1 cellular context compared by ENCODE assay signal in the genomic region with DNA sequence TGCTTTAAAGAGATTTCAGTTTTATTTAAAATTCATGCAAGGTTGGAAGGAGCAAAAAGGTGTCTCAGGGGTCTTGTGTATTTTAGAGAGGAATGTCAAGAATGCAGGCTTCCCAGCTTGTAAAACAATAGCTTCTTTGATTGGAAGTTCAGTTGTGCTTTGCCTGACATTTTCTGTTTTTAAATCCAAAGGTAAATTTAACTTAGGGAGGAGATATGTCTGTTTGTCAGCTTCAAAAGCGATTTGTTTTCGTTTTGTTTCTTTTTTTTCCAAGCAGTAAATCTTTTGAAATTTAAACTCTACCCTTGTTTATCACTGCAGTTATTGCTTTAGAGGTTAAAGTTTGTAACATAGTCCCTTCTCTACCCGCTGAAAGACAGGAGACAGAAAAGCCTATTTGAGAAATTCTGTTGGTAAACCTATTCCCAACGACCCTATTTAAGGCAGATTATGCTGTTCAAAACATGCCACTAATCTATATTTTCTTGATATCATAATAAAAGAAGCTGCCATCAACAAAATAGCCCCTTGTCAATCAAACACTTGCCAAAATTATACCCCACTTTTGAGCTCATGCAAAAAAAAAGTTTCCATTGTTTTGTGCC.
A peak's percentile ranks its signal among the peaks of the same experiment; 100 is the strongest.
TF ChIP-seq lines count a peak whose summit lies in the region.

No MANE protein-coding gene starts in this region.

TF ChIP-seq in HepG2, 621 proteins besides CTCF, POLR2A, EP300 and RAD21 (continued from another document and continues in another):
- TF ChIP-seq, protein P1, sequence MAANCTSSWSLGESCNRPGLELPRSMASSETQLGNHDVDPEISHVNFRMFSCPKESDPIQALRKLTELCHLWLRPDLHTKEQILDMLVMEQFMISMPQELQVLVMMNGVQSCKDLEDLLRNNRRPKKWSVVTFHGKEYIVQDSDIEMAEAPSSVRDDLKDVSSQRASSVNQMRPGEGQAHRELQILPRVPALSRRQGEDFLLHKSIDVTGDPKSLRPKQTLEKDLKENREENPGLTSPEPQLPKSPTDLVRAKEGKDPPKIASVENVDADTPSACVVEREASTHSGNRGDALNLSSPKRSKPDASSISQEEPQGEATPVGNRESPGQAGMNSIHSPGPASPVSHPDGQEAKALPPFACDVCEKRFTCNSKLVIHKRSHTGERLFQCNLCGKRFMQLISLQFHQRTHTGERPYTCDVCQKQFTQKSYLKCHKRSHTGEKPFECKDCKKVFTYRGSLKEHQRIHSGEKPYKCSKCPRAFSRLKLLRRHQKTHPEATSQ (CRISPR knock-in tag; IDR thresholded peaks at IDR 0.05; ENCODE audit: borderline replicate concordance), result peak; percentile 39; the same call in 1 of the 2 replicates
- TF ChIP-seq ZNF780A (CRISPR knock-in tag; IDR thresholded peaks at IDR 0.05) (no peak), ZKSCAN5 (CRISPR knock-in tag; IDR thresholded peaks at IDR 0.05) (no peak), FOXO1 (CRISPR knock-in tag; IDR thresholded peaks at IDR 0.05) (peak; percentile 95), NR2C2 (CRISPR knock-in tag; IDR thresholded peaks at IDR 0.05; ENCODE audit: borderline replicate concordance) (peak; percentile 70; the same call in 1 of the 2 replicates), ZMYM3 (CRISPR knock-in tag; IDR thresholded peaks at IDR 0.05) (no peak), THAP11 (CRISPR knock-in tag; IDR thresholded peaks at IDR 0.05) (no peak; the same call in 1 of the 2 replicates), GPBP1L1 (CRISPR knock-in tag; IDR thresholded peaks at IDR 0.05) (no peak), YEATS4 (CRISPR knock-in tag; IDR thresholded peaks at IDR 0.05; ENCODE audit: borderline replicate concordance) (no peak), CCDC6 (CRISPR knock-in tag; IDR thresholded peaks at IDR 0.05) (no peak; the same call in 1 of the 2 replicates), PREB (CRISPR knock-in tag; IDR thresholded peaks at IDR 0.05) (no peak), ZNF235 (CRISPR knock-in tag; IDR thresholded peaks at IDR 0.05; ENCODE audit: borderline replicate concordance) (no peak), KAT7 (CRISPR knock-in tag; IDR thresholded peaks at IDR 0.05; ENCODE audit: borderline replicate concordance) (no peak), ISL2 (CRISPR knock-in tag; IDR thresholded peaks at IDR 0.05) (peak; percentile 99), ZNF292 (CRISPR knock-in tag; IDR thresholded peaks at IDR 0.05; ENCODE audit: borderline replicate concordance, low read depth) (0 out of 2 replicates have a peak, but pooled peaks have one; percentile 55), HDAC1 (CRISPR knock-in tag; IDR thresholded peaks at IDR 0.05) (peak; percentile 72), FOXA1 (IDR thresholded peaks at IDR 0.05) (peak; percentile 87), FOXA1 (CRISPR knock-in tag; IDR thresholded peaks at IDR 0.05) (peak; percentile 93), CBX2 (IDR thresholded peaks at IDR 0.05; ENCODE audit: low read depth, low read length) (no peak), CBX2 (CRISPR knock-in tag; IDR thresholded peaks at IDR 0.05; ENCODE audit: low read depth) (no peak), ZNF530 (CRISPR knock-in tag; IDR thresholded peaks at IDR 0.05; ENCODE audit: low read depth) (no peak), SALL1 (CRISPR knock-in tag; IDR thresholded peaks at IDR 0.05) (peak; percentile 71; the same call in 1 of the 2 replicates), HOXA3 (CRISPR knock-in tag; IDR thresholded peaks at IDR 0.05) (peak; percentile 51; the same call in 1 of the 2 replicates), EZH2 (conservative IDR thresholded peaks at IDR 0.05; ENCODE audit: low read depth, low read length) (no peak), ZFYVE20 (CRISPR knock-in tag; IDR thresholded peaks at IDR 0.05; ENCODE audit: borderline replicate concordance, low read depth) (no peak), MAFF (IDR thresholded peaks at IDR 0.05; ENCODE audit: low read depth, low read length) (peak; percentile 45), PTBP1 (IDR thresholded peaks at IDR 0.05; ENCODE audit: low read depth, low read length, poor library complexity, severe bottlenecking) (no peak), KLF13 (CRISPR knock-in tag; IDR thresholded peaks at IDR 0.05) (no peak), CC2D1A (CRISPR knock-in tag; IDR thresholded peaks at IDR 0.05) (no peak), NCOA2 (CRISPR knock-in tag; IDR thresholded peaks at IDR 0.05) (peak; percentile 100), ZNF580 (CRISPR knock-in tag; IDR thresholded peaks at IDR 0.05; ENCODE audit: borderline replicate concordance, low read depth) (no peak), AGO1 (IDR thresholded peaks at IDR 0.05; ENCODE audit: low read depth, low read length, poor library complexity, severe bottlenecking) (no peak), ZNF280B (CRISPR knock-in tag; IDR thresholded peaks at IDR 0.05; ENCODE audit: borderline replicate concordance) (no peak), DR1 (CRISPR knock-in tag; IDR thresholded peaks at IDR 0.05) (no peak), IKZF1 (IDR thresholded peaks at IDR 0.05) (no peak), FOXJ3 (CRISPR knock-in tag; IDR thresholded peaks at IDR 0.05; ENCODE audit: borderline replicate concordance) (peak; percentile 100; the same call in 1 of the 2 replicates), MEIS1 (CRISPR knock-in tag; IDR thresholded peaks at IDR 0.05; ENCODE audit: borderline replicate concordance) (peak; percentile 67; the same call in 1 of the 2 replicates), CBX5 (CRISPR knock-in tag; IDR thresholded peaks at IDR 0.05; ENCODE audit: borderline replicate concordance) (no peak)
- TF ChIP-seq, protein P2, sequence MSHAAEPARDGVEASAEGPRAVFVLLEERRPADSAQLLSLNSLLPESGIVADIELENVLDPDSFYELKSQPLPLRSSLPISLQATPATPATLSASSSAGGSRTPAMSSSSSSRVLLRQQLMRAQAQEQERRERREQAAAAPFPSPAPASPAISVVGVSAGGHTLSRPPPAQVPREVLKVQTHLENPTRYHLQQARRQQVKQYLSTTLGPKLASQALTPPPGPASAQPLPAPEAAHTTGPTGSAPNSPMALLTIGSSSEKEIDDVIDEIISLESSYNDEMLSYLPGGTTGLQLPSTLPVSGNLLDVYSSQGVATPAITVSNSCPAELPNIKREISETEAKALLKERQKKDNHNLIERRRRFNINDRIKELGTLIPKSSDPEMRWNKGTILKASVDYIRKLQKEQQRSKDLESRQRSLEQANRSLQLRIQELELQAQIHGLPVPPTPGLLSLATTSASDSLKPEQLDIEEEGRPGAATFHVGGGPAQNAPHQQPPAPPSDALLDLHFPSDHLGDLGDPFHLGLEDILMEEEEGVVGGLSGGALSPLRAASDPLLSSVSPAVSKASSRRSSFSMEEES (CRISPR knock-in tag; IDR thresholded peaks at IDR 0.05), result peak; percentile 83
- TF ChIP-seq, protein P3, sequence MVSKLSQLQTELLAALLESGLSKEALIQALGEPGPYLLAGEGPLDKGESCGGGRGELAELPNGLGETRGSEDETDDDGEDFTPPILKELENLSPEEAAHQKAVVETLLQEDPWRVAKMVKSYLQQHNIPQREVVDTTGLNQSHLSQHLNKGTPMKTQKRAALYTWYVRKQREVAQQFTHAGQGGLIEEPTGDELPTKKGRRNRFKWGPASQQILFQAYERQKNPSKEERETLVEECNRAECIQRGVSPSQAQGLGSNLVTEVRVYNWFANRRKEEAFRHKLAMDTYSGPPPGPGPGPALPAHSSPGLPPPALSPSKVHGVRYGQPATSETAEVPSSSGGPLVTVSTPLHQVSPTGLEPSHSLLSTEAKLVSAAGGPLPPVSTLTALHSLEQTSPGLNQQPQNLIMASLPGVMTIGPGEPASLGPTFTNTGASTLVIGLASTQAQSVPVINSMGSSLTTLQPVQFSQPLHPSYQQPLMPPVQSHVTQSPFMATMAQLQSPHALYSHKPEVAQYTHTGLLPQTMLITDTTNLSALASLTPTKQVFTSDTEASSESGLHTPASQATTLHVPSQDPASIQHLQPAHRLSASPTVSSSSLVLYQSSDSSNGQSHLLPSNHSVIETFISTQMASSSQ (IDR thresholded peaks at IDR 0.05; ENCODE audit: low read depth), result peak; percentile 88
- TF ChIP-seq, protein P3 (CRISPR knock-in tag; IDR thresholded peaks at IDR 0.05; ENCODE audit: borderline replicate concordance), result peak; percentile 95; the same call in 1 of the 2 replicates
- TF ChIP-seq, protein P4, sequence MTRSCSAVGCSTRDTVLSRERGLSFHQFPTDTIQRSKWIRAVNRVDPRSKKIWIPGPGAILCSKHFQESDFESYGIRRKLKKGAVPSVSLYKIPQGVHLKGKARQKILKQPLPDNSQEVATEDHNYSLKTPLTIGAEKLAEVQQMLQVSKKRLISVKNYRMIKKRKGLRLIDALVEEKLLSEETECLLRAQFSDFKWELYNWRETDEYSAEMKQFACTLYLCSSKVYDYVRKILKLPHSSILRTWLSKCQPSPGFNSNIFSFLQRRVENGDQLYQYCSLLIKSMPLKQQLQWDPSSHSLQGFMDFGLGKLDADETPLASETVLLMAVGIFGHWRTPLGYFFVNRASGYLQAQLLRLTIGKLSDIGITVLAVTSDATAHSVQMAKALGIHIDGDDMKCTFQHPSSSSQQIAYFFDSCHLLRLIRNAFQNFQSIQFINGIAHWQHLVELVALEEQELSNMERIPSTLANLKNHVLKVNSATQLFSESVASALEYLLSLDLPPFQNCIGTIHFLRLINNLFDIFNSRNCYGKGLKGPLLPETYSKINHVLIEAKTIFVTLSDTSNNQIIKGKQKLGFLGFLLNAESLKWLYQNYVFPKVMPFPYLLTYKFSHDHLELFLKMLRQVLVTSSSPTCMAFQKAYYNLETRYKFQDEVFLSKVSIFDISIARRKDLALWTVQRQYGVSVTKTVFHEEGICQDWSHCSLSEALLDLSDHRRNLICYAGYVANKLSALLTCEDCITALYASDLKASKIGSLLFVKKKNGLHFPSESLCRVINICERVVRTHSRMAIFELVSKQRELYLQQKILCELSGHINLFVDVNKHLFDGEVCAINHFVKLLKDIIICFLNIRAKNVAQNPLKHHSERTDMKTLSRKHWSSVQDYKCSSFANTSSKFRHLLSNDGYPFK (CRISPR knock-in tag; IDR thresholded peaks at IDR 0.05; ENCODE audit: borderline replicate concordance), result no peak
- TF ChIP-seq, protein P5, sequence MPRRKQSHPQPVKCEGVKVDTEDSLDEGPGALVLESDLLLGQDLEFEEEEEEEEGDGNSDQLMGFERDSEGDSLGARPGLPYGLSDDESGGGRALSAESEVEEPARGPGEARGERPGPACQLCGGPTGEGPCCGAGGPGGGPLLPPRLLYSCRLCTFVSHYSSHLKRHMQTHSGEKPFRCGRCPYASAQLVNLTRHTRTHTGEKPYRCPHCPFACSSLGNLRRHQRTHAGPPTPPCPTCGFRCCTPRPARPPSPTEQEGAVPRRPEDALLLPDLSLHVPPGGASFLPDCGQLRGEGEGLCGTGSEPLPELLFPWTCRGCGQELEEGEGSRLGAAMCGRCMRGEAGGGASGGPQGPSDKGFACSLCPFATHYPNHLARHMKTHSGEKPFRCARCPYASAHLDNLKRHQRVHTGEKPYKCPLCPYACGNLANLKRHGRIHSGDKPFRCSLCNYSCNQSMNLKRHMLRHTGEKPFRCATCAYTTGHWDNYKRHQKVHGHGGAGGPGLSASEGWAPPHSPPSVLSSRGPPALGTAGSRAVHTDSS (CRISPR knock-in tag; conservative IDR thresholded peaks at IDR 0.05), result no peak
- TF ChIP-seq, protein P6, sequence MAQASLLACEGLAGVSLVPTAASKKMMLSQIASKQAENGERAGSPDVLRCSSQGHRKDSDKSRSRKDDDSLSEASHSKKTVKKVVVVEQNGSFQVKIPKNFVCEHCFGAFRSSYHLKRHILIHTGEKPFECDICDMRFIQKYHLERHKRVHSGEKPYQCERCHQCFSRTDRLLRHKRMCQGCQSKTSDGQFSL (CRISPR knock-in tag; IDR thresholded peaks at IDR 0.05), result no peak
